In genomic region chr15:82580713-82581112, GRCh38 we compare ENCODE assay signal across 27 cellular contexts.
"Had no signal": no experiment of that assay in that cellular context is flagged by ENCODE, and none has a peak within 500 bp of the region (broad histone marks: within the 10 kb centered on the region; RNA-seq: fewer than 3 reads in every experiment).

No MANE protein-coding gene starts in this region.

- H3K27me3 ChIP-seq: stomach, suprapubic skin, testis, thyroid gland, tibial artery, tibial nerve, upper lobe of left lung, upper lobe of right lung, uterus, vagina had no signal

- ATAC-seq: stimulated activated effector memory CD8-positive, alpha-beta T cell treated with anti-CD3 and anti-CD28 coated beads, Interleukin-12 subunit alpha, Interleukin-12 subunit beta, amount 100 ng/mL, for 72 hours; stimulated activated memory B cell treated with anti-CD40 and anti-IgM and Interleukin-4, amounts not matched to agents 10 μg/mL and 1 μg/mL and 100 μg/mL, for 72 hours; stimulated activated naive B cell treated with anti-CD40 and anti-IgM and Interleukin-4, amounts not matched to agents 10 μg/mL and 1 μg/mL and 100 μg/mL, for 72 hours; stimulated activated naive CD8-positive, alpha-beta T cell treated with anti-CD3 and anti-CD28 coated beads, Interleukin-15, amount 100 ng/mL, for 72 hours; stimulated activated naive CD8-positive, alpha-beta T cell treated with anti-CD3 and anti-CD28 coated beads, Interleukin-15, Interleukin-2, amounts not matched to agents 100 U/mL and 50 U/mL, for 24 hours; upper lobe of right lung had no signal

- H3K9me3 ChIP-seq: stomach, suprapubic skin, testis, thoracic aorta, thyroid gland, tibial artery, tibial nerve, transverse colon, upper lobe of left lung, upper lobe of right lung, uterus, vagina had no signal

- H3K27ac ChIP-seq: stomach, suprapubic skin, testis, thoracic aorta, thyroid gland, tibial artery, tibial nerve, transverse colon, upper lobe of left lung, upper lobe of right lung, uterus, vagina had no signal

- H3K4me1 ChIP-seq: stomach, suprapubic skin, testis, thyroid gland, tibial artery, tibial nerve, transverse colon, upper lobe of left lung, upper lobe of right lung, uterus, vagina had no signal

- DNase-seq: stimulated activated CD4-positive, alpha-beta T cell treated with anti-CD3 and anti-CD28 coated beads, Interleukin-2, amount 100 ng/mL, for 48 hours; stimulated activated CD4-positive, alpha-beta T cell treated with anti-CD3 and anti-CD28 coated beads, Interleukin-4, amount 100 ng/mL, for 1 hour; stimulated activated CD4-positive, alpha-beta T cell treated with anti-CD3 and anti-CD28 coated beads, Interleukin-4, amount 100 ng/mL, for 24 hours; stimulated activated CD4-positive, alpha-beta T cell treated with anti-CD3 and anti-CD28 coated beads, Interleukin-4, amount 100 ng/mL, for 4 hours; stimulated activated CD8-positive, alpha-beta memory T cell treated with anti-CD3 and anti-CD28 coated beads, Interleukin-4, amount 100 ng/mL, for 48 hours; stimulated activated naive B cell treated with anti-CD40 and anti-IgM and Interleukin-4, amounts not matched to agents 10 μg/mL and 1 μg/mL and 100 μg/mL, for 72 hours; stimulated activated naive CD4-positive, alpha-beta T cell; stimulated activated naive CD4-positive, alpha-beta T cell treated with Interleukin-2 at 50 U/mL for 16 hours; stimulated activated naive CD8-positive, alpha-beta T cell treated with anti-CD3 and anti-CD28 coated beads, Interleukin-15, amount 100 ng/mL, for 72 hours; stimulated activated naive CD8-positive, alpha-beta T cell treated with anti-CD3 and anti-CD28 coated beads, Interleukin-15, Interleukin-2, amounts not matched to agents 100 U/mL and 50 U/mL, for 24 hours; stomach; substantia nigra; testis; thyroid gland; tibial artery; transverse colon; trophoblast cell; upper lobe of left lung; upper lobe of right lung; uterus had no signal

- H3K36me3 ChIP-seq: stomach, suprapubic skin, thoracic aorta, thyroid gland, tibial artery, tibial nerve, transverse colon, upper lobe of left lung, upper lobe of right lung, uterus, vagina had no signal

- H3K4me3 ChIP-seq: stomach, suprapubic skin, testis, thoracic aorta, thyroid gland, tibial artery, tibial nerve, transverse colon, upper lobe of left lung, upper lobe of right lung, uterus, vagina had no signal

- FAIRE-seq: urothelium cell line had no signal
